2 cellular contexts compared by ENCODE assay signal in genomic region chr19:5803441-5803751, GRCh38.
TF ChIP-seq lines count a peak whose summit lies in the region.

No MANE protein-coding gene starts in this region.

TF ChIP-seq in A549, 52 proteins besides CTCF, POLR2A, EP300 and RAD21:
- TF ChIP-seq NPAS2 (CRISPR knock-in tag; IDR thresholded peaks at IDR 0.05; ENCODE audit: borderline replicate concordance) (0 out of 2 replicates have a peak, but pooled peaks have one; percentile 48), FOXS1 (CRISPR knock-in tag; IDR thresholded peaks at IDR 0.05) (no peak)

TF ChIP-seq in K562, 482 proteins besides CTCF, POLR2A, EP300 and RAD21 (continues in another document):
- TF ChIP-seq MYC (IDR thresholded peaks at IDR 0.05; ENCODE audit: low read depth, low read length): no peak
- peak; percentile 63; the same call in 1 of the 2 replicates for TF ChIP-seq MYC (CRISPR knock-in tag; IDR thresholded peaks at IDR 0.05; ENCODE audit: borderline replicate concordance, low read depth)
- TF ChIP-seq ZNF511 (CRISPR knock-in tag; IDR thresholded peaks at IDR 0.05): no peak
- 0 out of 2 replicates have a peak, but pooled peaks have one; percentile 44 for TF ChIP-seq ADNP (tag; IDR thresholded peaks at IDR 0.05)
- TF ChIP-seq ZNF217 (CRISPR knock-in tag; IDR thresholded peaks at IDR 0.05): 0 out of 2 replicates have a peak, but pooled peaks have one; percentile 83
- TF ChIP-seq ZSCAN32 (CRISPR knock-in tag; IDR thresholded peaks at IDR 0.05): no peak
- TF ChIP-seq TOE1 (IDR thresholded peaks at IDR 0.05; ENCODE audit: borderline replicate concordance): no peak
- TF ChIP-seq TOE1 (CRISPR knock-in tag; IDR thresholded peaks at IDR 0.05; ENCODE audit: borderline replicate concordance, low read depth): peak; percentile 81; the same call in 1 of the 2 replicates
- 0 out of 2 replicates have a peak, but pooled peaks have one; percentile 95 for TF ChIP-seq ZNF282 (CRISPR knock-in tag; IDR thresholded peaks at IDR 0.05)
- TF ChIP-seq GMEB1 (CRISPR knock-in tag; IDR thresholded peaks at IDR 0.05): 0 out of 2 replicates have a peak, but pooled peaks have one; percentile 18
- no peak for TF ChIP-seq ZBTB8A (IDR thresholded peaks at IDR 0.05; ENCODE audit: partially characterized antibody)
- TF ChIP-seq ARID4B (CRISPR knock-in tag; IDR thresholded peaks at IDR 0.05): peak; percentile 83; the same call in 1 of the 2 replicates
- peak; percentile 93; the same call in 1 of the 2 replicates for TF ChIP-seq ZNF124 (CRISPR knock-in tag; IDR thresholded peaks at IDR 0.05)
- peak; percentile 58 for TF ChIP-seq ZNF143 (CRISPR knock-in tag; IDR thresholded peaks at IDR 0.05)
- TF ChIP-seq BCOR (IDR thresholded peaks at IDR 0.05): peak; percentile 90
- no peak for TF ChIP-seq CBX8 (IDR thresholded peaks at IDR 0.05; ENCODE audit: borderline replicate concordance, extremely low read depth, low read depth, low read length, poor library complexity, severe bottlenecking)
- TF ChIP-seq ZNF707 (CRISPR knock-in tag; conservative IDR thresholded peaks at IDR 0.05): no peak
- no peak for TF ChIP-seq TRIM24 (IDR thresholded peaks at IDR 0.05)
- peak; percentile 67; the same call in 1 of the 2 replicates for TF ChIP-seq ATF2 (CRISPR knock-in tag; IDR thresholded peaks at IDR 0.05)
- no peak for TF ChIP-seq COPS2 (conservative IDR thresholded peaks at IDR 0.05)
- peak in 1 of 2 experiments; percentile 95; a peak in 2 of 4 replicates for TF ChIP-seq MLX (CRISPR knock-in tag; conservative IDR thresholded peaks at IDR 0.05)
- TF ChIP-seq TAL1 (IDR thresholded peaks at IDR 0.05): no peak
- no peak for TF ChIP-seq MNT (conservative IDR thresholded peaks at IDR 0.05)
- no peak for TF ChIP-seq ZNF740 (CRISPR knock-in tag; IDR thresholded peaks at IDR 0.05)
- no peak for TF ChIP-seq ZNF740 (tag; IDR thresholded peaks at IDR 0.05)
- no peak for TF ChIP-seq ETS1 (conservative IDR thresholded peaks at IDR 0.05; ENCODE audit: control insufficient read depth, low read depth, low read length)
- no peak for TF ChIP-seq ZNF639 (CRISPR knock-in tag; conservative IDR thresholded peaks at IDR 0.05 in 1 of 2, IDR thresholded peaks at IDR 0.05 in 1 of 2)
- TF ChIP-seq ZBTB40 (IDR thresholded peaks at IDR 0.05): no peak
- no peak for TF ChIP-seq ZBTB40 (CRISPR knock-in tag; IDR thresholded peaks at IDR 0.05)
- TF ChIP-seq IRF2 (CRISPR knock-in tag; IDR thresholded peaks at IDR 0.05): peak; percentile 94
- TF ChIP-seq BRCA1 (IDR thresholded peaks at IDR 0.05): no peak
- peak; percentile 95 for TF ChIP-seq BRCA1 (CRISPR knock-in tag; IDR thresholded peaks at IDR 0.05)
